ENCODE assay signal across 8 cellular contexts in genomic region chr16:29848420-29849297, GRCh38. TPM values are rescaled to one million over a fixed set of nuclear protein-coding genes. Genes with fewer than 3 reads are reported as not detected.
DNase-seq lines count a peak whose midpoint lies in the region; ATAC-seq, FAIRE-seq and TF ChIP-seq lines count a peak whose summit lies in the region.

No MANE protein-coding gene starts in this region.

- H2AFZ ChIP-seq in astrocyte (ENCODE audit: low read depth, low read length) (no peak overlapping the region), smooth muscle cell (ENCODE audit: low read depth) (no peak overlapping the region)

- no peak for ATAC-seq in GM21360 (IDR thresholded peaks at IDR 0.05; ENCODE audit: unreplicated experiment)

- no peak overlapping the region for H3K4me3 Mint-ChIP-seq in astrocyte (ENCODE audit: unreplicated experiment)

- H3K9me3 Mint-ChIP-seq in astrocyte (ENCODE audit: unreplicated experiment): no peaks in the 10 kb centered on the region

- peak; percentile 67 for DNase-seq in GM06990 (ENCODE audit: extremely low read depth, insufficient read length)
- peak; percentile 38 for DNase-seq in LoVo (ENCODE audit: low spot score)
- peak; percentile 58 for DNase-seq in T1000 (lab: John Stamatoyannopoulos, UW)
- DNase-seq in astrocyte (ENCODE audit: low read depth): no peak
- peak in 42 of 51 donors; percentile 12 to 81 (median 43) for DNase-seq in hypothalamus (lab: John Stamatoyannopoulos, UW)
- no peak for DNase-seq in smooth muscle cell (lab: John Stamatoyannopoulos, UW; ENCODE audit: unreplicated experiment)
- DNase-seq in DMS114 treated with DMSO at 0.1 percent for 48 hours (lab: John Stamatoyannopoulos, UW; ENCODE audit: unreplicated experiment): no peak

- H3K4me2 ChIP-seq in astrocyte (ENCODE audit: low read length) (no peak overlapping the region), smooth muscle cell (no peak overlapping the region)

- H3K79me2 ChIP-seq in astrocyte (ENCODE audit: insufficient read depth, low read length): no peaks in the 10 kb centered on the region
- no peaks in the 10 kb centered on the region for H3K79me2 ChIP-seq in smooth muscle cell (ENCODE audit: low read depth)

- no peaks in the 10 kb centered on the region for H3F3A ChIP-seq in smooth muscle cell (ENCODE audit: low read depth)

- H3K27me3 Mint-ChIP-seq in astrocyte (ENCODE audit: low read depth, unreplicated experiment): peaks cover 5% of the 10 kb centered on the region

- H3K27ac Mint-ChIP-seq in astrocyte (ENCODE audit: unreplicated experiment): peak overlapping the region; percentile 41

- peaks cover 20% of the 10 kb centered on the region for H3K36me3 ChIP-seq in GM06990 (ENCODE audit: control insufficient read depth, insufficient read depth, low read length)
- H3K36me3 ChIP-seq in astrocyte (ENCODE audit: insufficient read depth, low read length): peaks cover 20% of the 10 kb centered on the region
- no peaks in the 10 kb centered on the region for H3K36me3 ChIP-seq in smooth muscle cell (ENCODE audit: low read depth)

- H3K4me1 ChIP-seq in astrocyte (ENCODE audit: insufficient read depth, low read length): no peaks in the 10 kb centered on the region
- no peaks in the 10 kb centered on the region for H3K4me1 ChIP-seq in smooth muscle cell (ENCODE audit: low read depth)

- WGBS in smooth muscle cell (ENCODE audit: low lambda C conversion rate): 53% methylated on average over 15 of the region's 15 CpGs

- peak; percentile 97 for TF ChIP-seq CTCF in GM06990 (IDR thresholded peaks at IDR 0.05; ENCODE audit: insufficient read depth, low read length, poor library complexity, severe bottlenecking)
- peak; percentile 58 for TF ChIP-seq CTCF in astrocyte (IDR thresholded peaks at IDR 0.05; ENCODE audit: insufficient read depth, low read depth, low read length)
- peak; percentile 71 for TF ChIP-seq CTCF in smooth muscle cell (IDR thresholded peaks at IDR 0.05; ENCODE audit: borderline replicate concordance, insufficient read depth, poor library complexity, severe bottlenecking)

- no peak overlapping the region for H3K4me3 ChIP-seq in GM06990 (replicated peaks; ENCODE audit: low read depth, low read length)
- H3K4me3 ChIP-seq in astrocyte (ENCODE audit: insufficient read depth, low read depth, low read length): no peak overlapping the region
- H3K4me3 ChIP-seq in smooth muscle cell: no peak overlapping the region

- H3K4me1 Mint-ChIP-seq in astrocyte (ENCODE audit: low read depth, unreplicated experiment): peaks cover 5% of the 10 kb centered on the region

- H3K27ac ChIP-seq in astrocyte (ENCODE audit: low read depth, low read length) (no peak overlapping the region), smooth muscle cell (ENCODE audit: low read depth) (no peak overlapping the region)

- FAIRE-seq in astrocyte (lab: Jason Lieb, UNC): no peak

- H4K20me1 ChIP-seq in astrocyte (ENCODE audit: insufficient read depth, low read length) (peaks cover 10% of the 10 kb centered on the region), smooth muscle cell (ENCODE audit: low read depth) (no peaks in the 10 kb centered on the region)

- no peaks in the 10 kb centered on the region for H3K9me3 ChIP-seq in astrocyte (ENCODE audit: insufficient read depth, low read depth, low read length)
- no peaks in the 10 kb centered on the region for H3K9me3 ChIP-seq in smooth muscle cell (replicated peaks; ENCODE audit: low read depth)

- H3K27me3 ChIP-seq in GM06990 (replicated peaks; ENCODE audit: control insufficient read depth, insufficient read depth, low read length): no peaks in the 10 kb centered on the region
- no peaks in the 10 kb centered on the region for H3K27me3 ChIP-seq in astrocyte (ENCODE audit: insufficient read depth, low read length)
- no peaks in the 10 kb centered on the region for H3K27me3 ChIP-seq in smooth muscle cell (ENCODE audit: low read depth)

- no peak overlapping the region for H3K9ac ChIP-seq in astrocyte (ENCODE audit: low read length)
- no peak overlapping the region for H3K9ac ChIP-seq in smooth muscle cell (ENCODE audit: low read depth)

- H3K36me3 Mint-ChIP-seq in astrocyte (ENCODE audit: low read depth, unreplicated experiment): peaks cover 12% of the 10 kb centered on the region

RNA-seq across cellular contexts. Expression of gene CDIPT, which starts 14.4 kb away (rescaled TPM):
- 88.1 and 92.0 TPM in 2 replicates for total RNA-seq in astrocyte
- 61.4 and 63.2 TPM in 2 replicates for total RNA-seq in smooth muscle cell
- polyA plus RNA-seq in smooth muscle cell: 90.7 and 118 TPM in 2 replicates

RNA-seq across cellular contexts. Expression of gene MVP, which starts 28.4 kb away (rescaled TPM):
- total RNA-seq in astrocyte (38.7 and 40.1 TPM in 2 replicates), smooth muscle cell (47.5 and 57.4 TPM in 2 replicates)
- 110 and 123 TPM in 2 replicates for polyA plus RNA-seq in smooth muscle cell

RNA-seq across cellular contexts. Expression of gene PAGR1, which starts 32.7 kb away (rescaled TPM):
- total RNA-seq in astrocyte (20.1 and 20.8 TPM in 2 replicates), smooth muscle cell (15.6 and 21.1 TPM in 2 replicates)
- polyA plus RNA-seq in smooth muscle cell: 34.5 and 44.8 TPM in 2 replicates

RNA-seq across cellular contexts. Expression of gene PRRT2, which starts 36.7 kb away (rescaled TPM):
- total RNA-seq in astrocyte: 6.2 and 6.7 TPM in 2 replicates
- 12.2 and 25.9 TPM in 2 replicates for total RNA-seq in smooth muscle cell
- 12.2 and 20.1 TPM in 2 replicates for polyA plus RNA-seq in smooth muscle cell

RNA-seq across cellular contexts. Expression of gene MAZ, which starts 42.3 kb away (rescaled TPM):
- total RNA-seq in astrocyte (216 and 247 TPM in 2 replicates), smooth muscle cell (77.2 and 104 TPM in 2 replicates)
- 215 and 229 TPM in 2 replicates for polyA plus RNA-seq in smooth muscle cell

Comparison
In these comparisons a context has a peak if more than half of its experiments do, and no peak if none do; other contexts are left out.
1. DNase-seq: peak in GM06990 (single experiment), LoVo (single experiment), T1000 (single experiment) and hypothalamus (42 of 51); none in astrocyte (single experiment), smooth muscle cell (single experiment) and DMS114 treated with DMSO at 0.1 percent for 48 hours (single experiment).
2. Peak in every context shown above with its lines, with median percentiles within 50 percentile points of each other: CTCF ChIP-seq.